1 cellular context compared by ENCODE assay signal in the genomic region with DNA sequence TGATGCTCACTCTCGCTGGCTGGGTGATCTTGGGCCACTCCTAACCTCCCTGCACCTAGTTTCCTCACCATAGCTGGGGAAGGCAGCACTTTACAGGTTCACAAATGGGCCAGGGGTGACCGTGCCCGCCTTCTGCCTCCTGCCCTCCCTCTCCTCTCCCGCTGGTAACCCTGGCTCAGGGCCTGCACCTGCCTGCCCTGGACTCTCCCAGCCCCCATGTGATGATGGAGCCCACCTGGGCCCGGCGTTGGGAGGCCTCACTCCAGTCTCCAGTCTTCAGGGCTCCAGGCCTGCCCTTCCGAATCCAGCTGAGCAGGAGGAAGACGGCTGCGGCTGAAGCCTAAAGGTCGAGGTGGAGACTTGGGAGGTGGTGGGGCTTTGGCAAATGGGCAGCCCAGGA.
TF ChIP-seq lines count a peak whose summit lies in the region.

No MANE protein-coding gene starts in this region.

TF ChIP-seq in HCT116, 20 proteins besides CTCF, POLR2A, EP300 and RAD21 (continued from another document):
- no peak for TF ChIP-seq ELF1 (IDR thresholded peaks at IDR 0.05; ENCODE audit: borderline replicate concordance, low read depth)
